In genomic region chr4:2691313-2691712, GRCh38 we compare ENCODE assay signal across 1 cellular context.
A peak's percentile ranks its signal among the peaks of the same experiment; 100 is the strongest.
TF ChIP-seq lines count a peak whose summit lies in the region.

No MANE protein-coding gene starts in this region.

TF ChIP-seq in GM12878, 131 proteins besides CTCF, POLR2A, EP300 and RAD21 (continued from another document):
- peak; percentile 23; the same call in 1 of the 2 replicates for TF ChIP-seq PKNOX1 (IDR thresholded peaks at IDR 0.05)
- TF ChIP-seq MAX (IDR thresholded peaks at IDR 0.05; ENCODE audit: low read depth, low read length) = no peak
- no peak for TF ChIP-seq EED (IDR thresholded peaks at IDR 0.05; ENCODE audit: low read depth)
- TF ChIP-seq TBL1XR1 (IDR thresholded peaks at IDR 0.05; ENCODE audit: low read depth, low read length) = no peak
- no peak for TF ChIP-seq HDGF (IDR thresholded peaks at IDR 0.05)
- TF ChIP-seq EGR1 (IDR thresholded peaks at IDR 0.05; ENCODE audit: borderline replicate concordance in 1 of 2, low read depth in 2 of 2, low read length in 2 of 2) = no peak
TF ChIP-seq in GM12878: peak in this region for 1.
